Comparison of ENCODE assay signal across 30 cellular contexts in genomic region chr3:120331071-120331470, GRCh38. TPM values are rescaled to one million over a fixed set of nuclear protein-coding genes. Genes with fewer than 3 reads are reported as not detected.
"Had no signal": no experiment of that assay in that cellular context is flagged by ENCODE, and none has a peak within 500 bp of the region (broad histone marks: within the 10 kb centered on the region; RNA-seq: fewer than 3 reads in every experiment).

No MANE protein-coding gene starts in this region.

- H3K27ac ChIP-seq: adrenal gland, ascending aorta, cardiac muscle cell, coronary artery, heart right ventricle, skin epidermis, stomach, suprapubic skin, tibial artery, VCaP had no signal

- H3K4me1 ChIP-seq: ascending aorta, stomach, suprapubic skin had no signal

- H3K9me3 ChIP-seq: adrenal gland, ascending aorta, heart right ventricle, stomach, suprapubic skin, tibial artery had no signal

- DNase-seq: activated CD4-positive, alpha-beta T cell treated with anti-CD3 and anti-CD28 coated beads for 4 hours; activated CD4-positive, alpha-beta T cell treated with anti-CD3 and anti-CD28 coated beads, Interleukin-2, amount 50 U/mL, for 48 hours; activated CD8-positive, alpha-beta memory T cell treated with anti-CD3 and anti-CD28 coated beads for 24 hours; activated naive CD4-positive, alpha-beta T cell; activated T-cell treated with anti-CD3 and anti-CD28 coated beads, Interleukin-2, amount 50 U/mL, for 1 hour; adrenal gland; cerebellar nuclear complex; dorsolateral prefrontal cortex; effector memory CD8-positive, alpha-beta T cell; erythroblast; foreskin fibroblast; heart right ventricle; islet precursor cell; left colon; mammary epithelial cell; posterior cingulate gyrus; stimulated activated CD4-positive, alpha-beta T cell treated with anti-CD3 and anti-CD28 coated beads, Interleukin-4, amount 100 ng/mL, for 4 hours; stimulated activated CD8-positive, alpha-beta memory T cell treated with anti-CD3 and anti-CD28 coated beads, Interleukin-4, amount 100 ng/mL, for 48 hours; stimulated activated naive B cell treated with anti-CD40 and anti-IgM and Interleukin-4, amounts not matched to agents 10 μg/mL and 1 μg/mL and 100 μg/mL, for 72 hours; stomach; tibial artery had no signal

- ATAC-seq: activated naive CD4-positive, alpha-beta T cell treated with anti-CD3 and anti-CD28 coated beads, Interleukin-2, amount 50 U/mL, for 72 hours; effector memory CD8-positive, alpha-beta T cell; heart right ventricle; left colon; sciatic nerve; stimulated activated naive B cell treated with anti-CD40 and anti-IgM and Interleukin-4, amounts not matched to agents 10 μg/mL and 1 μg/mL and 100 μg/mL, for 72 hours had no signal

- H3K27me3 ChIP-seq: adrenal gland, ascending aorta, cardiac muscle cell, dorsolateral prefrontal cortex, heart right ventricle, stomach, suprapubic skin, tibial artery had no signal

- H3K4me3 ChIP-seq: adrenal gland, ascending aorta, cardiac muscle cell, coronary artery, dorsolateral prefrontal cortex, heart right ventricle, skin epidermis, stomach, suprapubic skin, tibial artery had no signal

RNA-seq across cellular contexts. Expression of gene GPR156, which starts 46.0 kb away (rescaled TPM):
- total RNA-seq: activated naive CD4-positive, alpha-beta T cell treated with anti-CD3 and anti-CD28 coated beads, Interleukin-2, amount 50 U/mL, for 72 hours; activated T-helper 2 cell treated with anti-CD3 and anti-CD28 coated beads, Interferon-gamma antibody, Interleukin-2, Interleukin-4, amounts not matched to agents 10 μg/mL and 5 μg/mL and 100 μg/mL, durations not matched to agents 14 hours and 24 hours and 36 hours; ascending aorta had no signal
- polyA plus RNA-seq: cardiac muscle cell had no signal
